8 cellular contexts compared by ENCODE assay signal in the genomic region with DNA sequence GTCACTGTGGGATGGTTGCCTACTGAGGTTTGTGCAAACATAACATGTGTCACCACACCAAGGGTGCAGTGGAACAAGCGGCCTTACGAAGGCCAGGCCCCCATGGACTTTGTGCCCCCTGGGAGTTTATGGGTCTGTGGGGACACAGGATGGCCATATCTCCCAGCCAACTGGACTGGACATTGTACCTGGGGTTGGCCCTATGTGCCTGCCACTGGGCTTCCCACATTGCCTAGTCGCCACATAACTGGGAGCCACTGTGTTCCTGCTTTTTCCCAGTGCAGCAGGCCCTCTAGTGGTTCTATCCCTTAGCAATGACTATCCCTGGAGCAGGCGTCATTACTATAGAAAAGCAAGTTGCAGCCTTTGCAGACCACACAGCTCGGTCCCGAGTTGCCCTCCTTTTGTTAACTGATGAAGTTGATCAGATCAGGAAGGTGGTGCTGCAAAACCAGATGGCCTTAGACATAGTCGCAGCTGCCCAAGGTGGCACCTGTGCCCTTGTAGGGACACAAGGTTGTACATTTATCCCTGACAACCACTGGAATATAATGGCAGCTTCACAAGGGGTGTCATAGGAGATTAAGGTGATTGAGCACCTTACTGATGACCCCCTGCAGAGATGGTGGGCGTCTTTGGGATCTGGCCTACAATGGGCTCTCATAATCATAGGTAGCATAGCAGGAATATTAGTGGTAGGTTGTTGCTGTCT. TPM values are rescaled to one million over a fixed set of nuclear protein-coding genes. Genes with fewer than 3 reads are reported as not detected.
DNase-seq lines count a peak whose midpoint lies in the region; ATAC-seq, FAIRE-seq and TF ChIP-seq lines count a peak whose summit lies in the region.

No MANE protein-coding gene starts in this region.

- peak; percentile 66 for FAIRE-seq in HepG2 (lab: Jason Lieb, UNC)

- H3K4me1 Mint-ChIP-seq in CD14-positive monocyte (peaks cover 11% of the 10 kb centered on the region), HFFc6 (ENCODE audit: low read depth) (0 out of 2 replicates have a peak, but pooled peaks cover 4% of the 10 kb centered on the region)

- H3K36me3 ChIP-seq in HepG2 (replicated peaks in 1 of 2; ENCODE audit: control insufficient read depth in 1 of 2, insufficient read depth in 2 of 2, low read length in 2 of 2): no peaks in the 10 kb centered on the region

- peak overlapping the region; percentile 86 for H3K4me2 ChIP-seq in HepG2 (ENCODE audit: low read depth, low read length)

- 2% methylated on average over 7 of the region's 8 CpGs for WGBS in HepG2 (ENCODE audit: low lambda C conversion rate)

- no peaks in the 10 kb centered on the region for H3K9me3 ChIP-seq in HepG2 (ENCODE audit: low read length)

- peaks cover 53% of the 10 kb centered on the region for H3K4me1 ChIP-seq in HepG2 (ENCODE audit: insufficient read depth, low read length)

- peak; percentile 80 for ATAC-seq in HepG2
- ATAC-seq in GM21723 (IDR thresholded peaks at IDR 0.05; ENCODE audit: unreplicated experiment): no peak
- ATAC-seq in GM18873 (IDR thresholded peaks at IDR 0.05; ENCODE audit: low FRiP score, unreplicated experiment): no peak
- no peak for ATAC-seq in GM18498 (IDR thresholded peaks at IDR 0.05; ENCODE audit: unreplicated experiment)

- intact Hi-C loops in CD14-positive monocyte (cut with micrococcal nuclease) (no loop called here), HepG2 (cut with micrococcal nuclease; ENCODE audit: unreplicated experiment) (loop anchor here (1.0 to 5.0 kb wide), 6 partner anchors 75 to 279 kb away; a partner anchor contains a TSS)

- BruUV-seq in HepG2 (replicated peaks; lab: Mats Ljungman, UMichigan): no TSS peak

- TF ChIP-seq EP300 in HepG2 (IDR thresholded peaks at IDR 0.05; ENCODE audit: low read depth in 2 of 2, low read length in 2 of 2) (peak in 1 of 2 experiments; percentile 38; a peak in 1 of 4 replicates), HepG2 (CRISPR knock-in tag; IDR thresholded peaks at IDR 0.05; ENCODE audit: borderline replicate concordance) (no peak)

- TF ChIP-seq CTCF in CD14-positive monocyte (IDR thresholded peaks at IDR 0.05): peak; percentile 13
- peak; percentile 80 for TF ChIP-seq CTCF in HFFc6 (IDR thresholded peaks at IDR 0.05)
- TF ChIP-seq CTCF in HepG2 (CRISPR knock-in tag; IDR thresholded peaks at IDR 0.05): peak; percentile 95

- DNase-seq in CD14-positive monocyte (ENCODE audit: low spot score) (no peak), HFFc6 (peak; percentile 49), amniotic stem cell (lab: John Stamatoyannopoulos, UW) (peak; percentile 14), HepG2 (ENCODE audit: low spot score) (peak; percentile 79), NCI-H2227 treated with DMSO at 0.1 percent for 48 hours (lab: John Stamatoyannopoulos, UW) (no peak)

- in situ Hi-C loops in HepG2 (cut with HindIII; ENCODE audit: extremely low pct_ligation_motif_present, low pct_unique_long_range_greater_than_20kb): loop anchor here (5.0 to 25.0 kb wide), 3 partner anchors 74 to 279 kb away; a partner anchor contains a TSS

- CTCF ChIA-PET in HepG2 (lab: Yijun Ruan, JAX; ENCODE audit: low intra/inter-chr PET ratio, low total read pairs): interaction anchor here (1.2 to 1.8 kb wide), 3 partner anchors 75 to 279 kb away, joined by 4 to 21 read pairs (median 4); no protein-coding TSS in a partner anchor

- peak overlapping the region; percentile 25 to 59 (median 33); a peak in 5 of 6 replicates for H3K4me3 ChIP-seq in HepG2 (replicated peaks in 1 of 3; ENCODE audit: insufficient read depth in 1 of 3, low read depth in 2 of 3, low read length in 3 of 3)

- no peaks in the 10 kb centered on the region; a peak in 1 of 5 replicates for H3K27me3 ChIP-seq in HepG2 (ENCODE audit: control insufficient read depth in 1 of 2, insufficient read depth in 2 of 2, low read length in 2 of 2)

- H3K9me3 Mint-ChIP-seq in CD14-positive monocyte: no peaks in the 10 kb centered on the region
- no peaks in the 10 kb centered on the region for H3K9me3 Mint-ChIP-seq in HFFc6

- H3K9ac ChIP-seq in HepG2 (ENCODE audit: insufficient read depth, low read depth, low read length): peak overlapping the region; percentile 35

- POLR2A ChIA-PET in HepG2 (lab: Yijun Ruan, JAX): interaction anchor here (0.7 to 1.7 kb wide), 4 partner anchors 81 to 279 kb away, joined by 3 to 6 read pairs (median 4); a partner anchor contains a TSS

- H3K4me3 Mint-ChIP-seq in CD14-positive monocyte: no peak overlapping the region
- H3K4me3 Mint-ChIP-seq in HFFc6: no peak overlapping the region

- no peaks in the 10 kb centered on the region for H3K79me2 ChIP-seq in HepG2 (ENCODE audit: insufficient read depth, low read length)

- TF ChIP-seq RAD21 in HepG2 (CRISPR knock-in tag; IDR thresholded peaks at IDR 0.05): peak; percentile 85

- H3K27ac Mint-ChIP-seq in CD14-positive monocyte: no peak overlapping the region
- H3K27ac Mint-ChIP-seq in HFFc6: no peak overlapping the region

- H3K27me3 Mint-ChIP-seq in CD14-positive monocyte (ENCODE audit: low read depth in 3 of 3) (no peaks in the 10 kb centered on the region), HFFc6 (ENCODE audit: insufficient read depth) (no peaks in the 10 kb centered on the region; the same call in none of the 2 replicates)

- no peak for TF ChIP-seq POLR2A in HepG2 (IDR thresholded peaks at IDR 0.05; ENCODE audit: insufficient read depth in 1 of 2, low read depth in 2 of 2, low read length in 2 of 2)

- peak overlapping the region; percentile 38 for H2AFZ ChIP-seq in HepG2 (ENCODE audit: low read length)

- H3K36me3 Mint-ChIP-seq in CD14-positive monocyte: no peaks in the 10 kb centered on the region
- H3K36me3 Mint-ChIP-seq in HFFc6 (ENCODE audit: low read depth): no peaks in the 10 kb centered on the region

- H4K20me1 ChIP-seq in HepG2 (ENCODE audit: insufficient read depth, low read length): no peaks in the 10 kb centered on the region

- H3K27ac ChIP-seq in HepG2 (ENCODE audit: extremely low read length, insufficient read depth, low read length): no peak overlapping the region

RNA-seq across cellular contexts. Expression of a gene that starts 15.2 kb away (rescaled TPM):
- not detected for polyA plus RNA-seq in CD14-positive monocyte
- total RNA-seq in HFFc6 (2021; fragmentation: NEBNext Ultra II Directional; extraction: Animal tissue kit (Norgen Biotek cat#: 25700)): not detected
- total RNA-seq in HepG2 (2016; rRNA removed; fragmentation: Illumina TruSeq; extraction: Trizol): not detected in 2 replicates
- total RNA-seq in HepG2 (2016; cell fraction: cytosol; rRNA removed; fragmentation: Illumina TruSeq; extraction: Trizol; ENCODE audit: low read depth): not detected in 2 replicates
- total RNA-seq in HepG2 (2016; cell fraction: insoluble cytoplasmic fraction; rRNA removed; fragmentation: Illumina TruSeq; extraction: Trizol): not detected in 2 replicates
- not detected in 2 replicates for total RNA-seq in HepG2 (2016; cell fraction: membrane; rRNA removed; fragmentation: Illumina TruSeq; extraction: Trizol)
- not detected in 2 replicates for total RNA-seq in HepG2 (2016; cell fraction: nucleus; rRNA removed; fragmentation: Illumina TruSeq; extraction: Trizol)
- not detected in 2 replicates for polyA plus RNA-seq in HepG2 (2011; rRNA removed)
- polyA plus RNA-seq in HepG2 (2011; cell fraction: cytosol; rRNA removed): not detected in 2 replicates
- polyA plus RNA-seq in HepG2 (2011; cell fraction: nucleus; rRNA removed): not detected in 2 replicates
- not detected in 2 replicates for polyA plus RNA-seq in HepG2 (2012)
- not detected in 2 replicates for polyA plus RNA-seq in HepG2 (2016; cell fraction: cytosol; fragmentation: Illumina TruSeq; extraction: Trizol; ENCODE audit: low read depth)
- polyA plus RNA-seq in HepG2 (2016; cell fraction: insoluble cytoplasmic fraction; fragmentation: Illumina TruSeq; extraction: Trizol; ENCODE audit: low read depth): not detected in 2 replicates
- polyA plus RNA-seq in HepG2 (2016; cell fraction: membrane; fragmentation: Illumina TruSeq; extraction: Trizol; ENCODE audit: low read depth): not detected in 2 replicates
- polyA plus RNA-seq in HepG2 (2016; cell fraction: nucleus; fragmentation: Illumina TruSeq; extraction: Trizol; ENCODE audit: insufficient read depth, low read depth): not detected in 2 replicates
- not detected in 2 replicates for polyA minus RNA-seq in HepG2 (2011; rRNA and poly(A)+ RNA removed; ENCODE audit: low replicate concordance)
- not detected in 2 replicates for polyA minus RNA-seq in HepG2 (2011; cell fraction: cytosol; rRNA and poly(A)+ RNA removed)
- polyA minus RNA-seq in HepG2 (2011; cell fraction: nucleus; rRNA and poly(A)+ RNA removed): not detected in 2 replicates

RNA-seq across cellular contexts. Expression of a gene that starts 18.5 kb away (rescaled TPM):
- polyA plus RNA-seq in CD14-positive monocyte (not detected), HepG2 (2011; rRNA removed) (not detected in 2 replicates)
- total RNA-seq in HFFc6 (2021; fragmentation: NEBNext Ultra II Directional; extraction: Animal tissue kit (Norgen Biotek cat#: 25700)): not detected
- total RNA-seq in HepG2 (2016; rRNA removed; fragmentation: Illumina TruSeq; extraction: Trizol): not detected in 2 replicates
- total RNA-seq in HepG2 (2016; cell fraction: cytosol; rRNA removed; fragmentation: Illumina TruSeq; extraction: Trizol; ENCODE audit: low read depth): not detected in 2 replicates
- total RNA-seq in HepG2 (2016; cell fraction: insoluble cytoplasmic fraction; rRNA removed; fragmentation: Illumina TruSeq; extraction: Trizol): not detected in 2 replicates
- total RNA-seq in HepG2 (2016; cell fraction: membrane; rRNA removed; fragmentation: Illumina TruSeq; extraction: Trizol): not detected in 2 replicates
- total RNA-seq in HepG2 (2016; cell fraction: nucleus; rRNA removed; fragmentation: Illumina TruSeq; extraction: Trizol): not detected in 2 replicates
- polyA plus RNA-seq in HepG2 (2011; cell fraction: cytosol; rRNA removed): not detected in 2 replicates
- not detected in 2 replicates for polyA plus RNA-seq in HepG2 (2011; cell fraction: nucleus; rRNA removed)
- not detected in 2 replicates for polyA plus RNA-seq in HepG2 (2012)
- not detected in 2 replicates for polyA plus RNA-seq in HepG2 (2016; cell fraction: cytosol; fragmentation: Illumina TruSeq; extraction: Trizol; ENCODE audit: low read depth)
- not detected in 2 replicates for polyA plus RNA-seq in HepG2 (2016; cell fraction: insoluble cytoplasmic fraction; fragmentation: Illumina TruSeq; extraction: Trizol; ENCODE audit: low read depth)
- not detected in 2 replicates for polyA plus RNA-seq in HepG2 (2016; cell fraction: membrane; fragmentation: Illumina TruSeq; extraction: Trizol; ENCODE audit: low read depth)
- not detected in 2 replicates for polyA plus RNA-seq in HepG2 (2016; cell fraction: nucleus; fragmentation: Illumina TruSeq; extraction: Trizol; ENCODE audit: insufficient read depth, low read depth)
- not detected in 2 replicates for polyA minus RNA-seq in HepG2 (2011; rRNA and poly(A)+ RNA removed; ENCODE audit: low replicate concordance)
- polyA minus RNA-seq in HepG2 (2011; cell fraction: cytosol; rRNA and poly(A)+ RNA removed): not detected in 2 replicates
- polyA minus RNA-seq in HepG2 (2011; cell fraction: nucleus; rRNA and poly(A)+ RNA removed): not detected in 2 replicates

RNA-seq across cellular contexts. Expression of a gene that starts 35.1 kb away (rescaled TPM):
- polyA plus RNA-seq in CD14-positive monocyte: not detected
- total RNA-seq in HFFc6 (2021; fragmentation: NEBNext Ultra II Directional; extraction: Animal tissue kit (Norgen Biotek cat#: 25700)): not detected
- total RNA-seq in HepG2 (2016; rRNA removed; fragmentation: Illumina TruSeq; extraction: Trizol): not detected in 2 replicates
- total RNA-seq in HepG2 (2016; cell fraction: cytosol; rRNA removed; fragmentation: Illumina TruSeq; extraction: Trizol; ENCODE audit: low read depth): not detected in 2 replicates
- not detected in 2 replicates for total RNA-seq in HepG2 (2016; cell fraction: insoluble cytoplasmic fraction; rRNA removed; fragmentation: Illumina TruSeq; extraction: Trizol)
- not detected in 2 replicates for total RNA-seq in HepG2 (2016; cell fraction: membrane; rRNA removed; fragmentation: Illumina TruSeq; extraction: Trizol)
- not detected in 2 replicates for total RNA-seq in HepG2 (2016; cell fraction: nucleus; rRNA removed; fragmentation: Illumina TruSeq; extraction: Trizol)
- 0.09 TPM in 1 of 2 replicates, not detected in the other for polyA plus RNA-seq in HepG2 (2011; rRNA removed)
- polyA plus RNA-seq in HepG2 (2011; cell fraction: cytosol; rRNA removed): not detected in 2 replicates
- 0.18 and 0.38 TPM in 2 replicates for polyA plus RNA-seq in HepG2 (2011; cell fraction: nucleus; rRNA removed)
- polyA plus RNA-seq in HepG2 (2012): not detected in 2 replicates
- not detected in 2 replicates for polyA plus RNA-seq in HepG2 (2016; cell fraction: cytosol; fragmentation: Illumina TruSeq; extraction: Trizol; ENCODE audit: low read depth)
- polyA plus RNA-seq in HepG2 (2016; cell fraction: insoluble cytoplasmic fraction; fragmentation: Illumina TruSeq; extraction: Trizol; ENCODE audit: low read depth): not detected in 2 replicates
- not detected in 2 replicates for polyA plus RNA-seq in HepG2 (2016; cell fraction: membrane; fragmentation: Illumina TruSeq; extraction: Trizol; ENCODE audit: low read depth)
- polyA plus RNA-seq in HepG2 (2016; cell fraction: nucleus; fragmentation: Illumina TruSeq; extraction: Trizol; ENCODE audit: insufficient read depth, low read depth): not detected in 2 replicates
- 0.26 and 0.50 TPM in 2 replicates for polyA minus RNA-seq in HepG2 (2011; rRNA and poly(A)+ RNA removed; ENCODE audit: low replicate concordance)
- not detected in 2 replicates for polyA minus RNA-seq in HepG2 (2011; cell fraction: cytosol; rRNA and poly(A)+ RNA removed)
- not detected in 2 replicates for polyA minus RNA-seq in HepG2 (2011; cell fraction: nucleus; rRNA and poly(A)+ RNA removed)

RNA-seq across cellular contexts. Expression of a gene that starts 45.5 kb away (rescaled TPM):
- polyA plus RNA-seq in CD14-positive monocyte: not detected
- total RNA-seq in HFFc6 (2021; fragmentation: NEBNext Ultra II Directional; extraction: Animal tissue kit (Norgen Biotek cat#: 25700)): not detected
- total RNA-seq in HepG2 (2016; rRNA removed; fragmentation: Illumina TruSeq; extraction: Trizol): not detected in 2 replicates
- total RNA-seq in HepG2 (2016; cell fraction: cytosol; rRNA removed; fragmentation: Illumina TruSeq; extraction: Trizol; ENCODE audit: low read depth): not detected in 2 replicates
- total RNA-seq in HepG2 (2016; cell fraction: insoluble cytoplasmic fraction; rRNA removed; fragmentation: Illumina TruSeq; extraction: Trizol): not detected in 2 replicates
- total RNA-seq in HepG2 (2016; cell fraction: membrane; rRNA removed; fragmentation: Illumina TruSeq; extraction: Trizol): not detected in 2 replicates
- total RNA-seq in HepG2 (2016; cell fraction: nucleus; rRNA removed; fragmentation: Illumina TruSeq; extraction: Trizol): not detected in 2 replicates
- polyA plus RNA-seq in HepG2 (2011; rRNA removed): not detected in 2 replicates
- polyA plus RNA-seq in HepG2 (2011; cell fraction: cytosol; rRNA removed): not detected in 2 replicates
- not detected in 2 replicates for polyA plus RNA-seq in HepG2 (2011; cell fraction: nucleus; rRNA removed)
- not detected in 2 replicates for polyA plus RNA-seq in HepG2 (2012)
- polyA plus RNA-seq in HepG2 (2016; cell fraction: cytosol; fragmentation: Illumina TruSeq; extraction: Trizol; ENCODE audit: low read depth): not detected in 2 replicates
- not detected in 2 replicates for polyA plus RNA-seq in HepG2 (2016; cell fraction: insoluble cytoplasmic fraction; fragmentation: Illumina TruSeq; extraction: Trizol; ENCODE audit: low read depth)
- not detected in 2 replicates for polyA plus RNA-seq in HepG2 (2016; cell fraction: membrane; fragmentation: Illumina TruSeq; extraction: Trizol; ENCODE audit: low read depth)
- not detected in 2 replicates for polyA plus RNA-seq in HepG2 (2016; cell fraction: nucleus; fragmentation: Illumina TruSeq; extraction: Trizol; ENCODE audit: insufficient read depth, low read depth)
- not detected in 2 replicates for polyA minus RNA-seq in HepG2 (2011; rRNA and poly(A)+ RNA removed; ENCODE audit: low replicate concordance)
- not detected in 2 replicates for polyA minus RNA-seq in HepG2 (2011; cell fraction: cytosol; rRNA and poly(A)+ RNA removed)
- polyA minus RNA-seq in HepG2 (2011; cell fraction: nucleus; rRNA and poly(A)+ RNA removed): not detected in 2 replicates

Comparison
In these comparisons a context has a peak if more than half of its experiments do, and no peak if none do; other contexts are left out.
1. DNase-seq: peak in HFFc6 (single experiment), amniotic stem cell (single experiment) and HepG2 (single experiment); none in CD14-positive monocyte (single experiment) and NCI-H2227 treated with DMSO at 0.1 percent for 48 hours (single experiment).
2. CTCF ChIP-seq: peak in every context shown above with its lines; median percentile 95 in HepG2; 80 in HFFc6; 13 in CD14-positive monocyte.